In genomic region chr17:13599168-13599577, GRCh38 we compare ENCODE assay signal across 20 cellular contexts. TPM values are rescaled to one million over a fixed set of nuclear protein-coding genes. Genes with fewer than 3 reads are reported as not detected.
DNase-seq lines count a peak whose midpoint lies in the region; ATAC-seq, FAIRE-seq and TF ChIP-seq lines count a peak whose summit lies in the region.
"Had no signal": no experiment of that assay in that cellular context is flagged by ENCODE, and none has a peak within 500 bp of the region (broad histone marks: within the 10 kb centered on the region; RNA-seq: fewer than 3 reads in every experiment).

No MANE protein-coding gene starts in this region.

- POLR2A ChIA-PET in K562 (lab: Yijun Ruan, JAX) = interaction anchor here (1.2 kb wide), 1 partner anchor 581 kb away, joined by 3 read pairs; the partner anchor contains the start of gene ELAC2

- H3K14ac ChIP-seq in mesenchymal stem cell (ENCODE audit: low read length in 2 of 2) = no peak overlapping the region

- H2AFZ ChIP-seq in K562 (ENCODE audit: low read depth, low read length) (no peak overlapping the region), mesenchymal stem cell (ENCODE audit: low read depth, low read length) (no peak overlapping the region)

- H3K36me3 ChIP-seq in HUES48 (ENCODE audit: control insufficient read depth, insufficient read depth, low read length) (no peaks in the 10 kb centered on the region), K562 (ENCODE audit: control insufficient read depth, insufficient read depth, low read length) (peaks cover 4% of the 10 kb centered on the region; the same call in 1 of the 3 replicates), mesenchymal stem cell (ENCODE audit: control insufficient read depth in 1 of 2, insufficient read depth in 2 of 2, low read depth in 1 of 2, low read length in 2 of 2) (peaks cover 0 to 3% of the 10 kb centered on the region in 2 experiments), spleen (no peaks in the 10 kb centered on the region)
- H3K36me3 ChIP-seq: HAP-1, neutrophil, sigmoid colon, suprapubic skin had no signal

- FAIRE-seq in K562 (lab: Jason Lieb, UNC) = no peak
- FAIRE-seq: endometrium had no signal

- no peak overlapping the region for H3K9ac ChIP-seq in HUES48 (ENCODE audit: low read depth, low read length)
- peak overlapping the region in 1 of 2 experiments; percentile 75; a peak in 2 of 4 replicates for H3K9ac ChIP-seq in K562 (ENCODE audit: insufficient read depth in 1 of 2, low read depth in 2 of 2, low read length in 2 of 2)
- peak overlapping the region; percentile 91 for H3K9ac ChIP-seq in mesenchymal stem cell (ENCODE audit: low read length)

- no peak overlapping the region for H2BK5ac ChIP-seq in mesenchymal stem cell (ENCODE audit: low read depth, low read length, poor library complexity, severe bottlenecking)

- no peak overlapping the region for H4K91ac ChIP-seq in mesenchymal stem cell (ENCODE audit: low read length)

- intact Hi-C loops in K562 (cut with micrococcal nuclease) (loop anchor here (5.0 kb wide), 2 partner anchors 87 to 708 kb away; no protein-coding TSS in a partner anchor), spleen (cut with DNase I; ENCODE audit: low total_unique reads) (loop anchor here (5.0 kb wide), 1 partner anchor 703 kb away; the partner anchor contains the start of gene HS3ST3B1), dorsolateral prefrontal cortex (cut with DNase I) (loop anchor here (5.0 to 10.0 kb wide), 3 partner anchors 264 to 1573 kb away; no protein-coding TSS in a partner anchor)

- no peaks in the 10 kb centered on the region for H3K79me1 ChIP-seq in mesenchymal stem cell (replicated peaks; ENCODE audit: low read length, poor library complexity, severe bottlenecking)

- WGBS in K562 (ENCODE audit: insufficient coverage, low coverage, missing lambda C conversion rate) = 0% methylated on average over 1 of the region's 1 CpG
- no CpG with 5 or more reads among the region's 1 CpG for WGBS in mesenchymal stem cell
- 57 to 90% (median 63%) methylated on average over 1 of the region's 1 CpG for WGBS in spleen, 5 donors

- H2BK12ac ChIP-seq in mesenchymal stem cell (ENCODE audit: low read length in 2 of 2) = no peak overlapping the region

- no peak for DNase-seq in K562 (ENCODE audit: extremely low read depth in 1 of 4, low spot score in 3 of 4)
- no peak for DNase-seq in mesenchymal stem cell
- DNase-seq in spleen = no peak
- no peak for DNase-seq in HT-29 (ENCODE audit: low spot score)
- DNase-seq in iPS-NIHi7 (ENCODE audit: extremely low spot score) = no peak
- DNase-seq in dorsolateral prefrontal cortex = no peak
- DNase-seq: activated CD4-positive, alpha-beta T cell treated with anti-CD3 and anti-CD28 coated beads, Interleukin-2, amount 10 ng/mL, durations not matched to agents 7 days and 5 days; activated T-cell treated with anti-CD3 and anti-CD28 coated beads, Interleukin-2, amount 50 U/mL, for 48 hours; C1 segment of cervical spinal cord; glutamatergic neuron; islet precursor cell; NCI-H2029; sigmoid colon; stimulated activated CD4-positive, alpha-beta T cell treated with anti-CD3 and anti-CD28 coated beads, Interleukin-4, amount 100 ng/mL, for 24 hours; stimulated activated CD8-positive, alpha-beta memory T cell treated with anti-CD3 and anti-CD28 coated beads, Interleukin-4, amount 100 ng/mL, for 48 hours had no signal

- H2BK120ac ChIP-seq in mesenchymal stem cell (ENCODE audit: low read depth, low read length) = no peak overlapping the region

- H4K20me1 ChIP-seq in K562 (replicated peaks; ENCODE audit: control insufficient read depth, insufficient read depth, low read length) = no peaks in the 10 kb centered on the region

- no peaks in the 10 kb centered on the region for H3K9me1 ChIP-seq in K562 (ENCODE audit: control insufficient read depth, insufficient read depth, low read length)

- no TSS peak for BruUV-seq in K562 (replicated peaks; lab: Mats Ljungman, UMichigan)

- in situ Hi-C loops in K562 (cut with MboI) = no loop called here

- no peak overlapping the region for H3K18ac ChIP-seq in mesenchymal stem cell (ENCODE audit: low read depth in 1 of 2, low read length in 2 of 2)

- no peak overlapping the region for H4K8ac ChIP-seq in mesenchymal stem cell (ENCODE audit: low read length)

- H3K4me2 ChIP-seq in K562 (ENCODE audit: insufficient read depth, low read length) = peak overlapping the region; percentile 57; the same call in 1 of the 2 replicates
- H3K4me2 ChIP-seq in mesenchymal stem cell (ENCODE audit: low read length, poor library complexity, severe bottlenecking) = no peak overlapping the region

- no peak overlapping the region for H2AK5ac ChIP-seq in mesenchymal stem cell (ENCODE audit: low read length, severe bottlenecking)

- no peak overlapping the region for H2BK15ac ChIP-seq in mesenchymal stem cell (ENCODE audit: low read depth, poor library complexity, severe bottlenecking)

- peak overlapping the region; percentile 72; the same call in 1 of the 2 replicates for H3K4me3 ChIP-seq in HUES48 (ENCODE audit: low read depth, low read length)
- peak overlapping the region; percentile 58 for H3K4me3 ChIP-seq in K562
- H3K4me3 ChIP-seq in mesenchymal stem cell (ENCODE audit: insufficient read depth in 1 of 2, low read depth in 1 of 2, low read length in 2 of 2) = peak overlapping the region in 1 of 2 experiments; percentile 93
- H3K4me3 ChIP-seq in spleen = peak overlapping the region in 4 of 8 donors; percentile 44 to 73 (median 54)
- H3K4me3 ChIP-seq in dorsolateral prefrontal cortex = peak overlapping the region in 1 of 59 donors; percentile 52
- H3K4me3 ChIP-seq: HAP-1, suprapubic skin had no signal

- H3K27me3 ChIP-seq in HUES48 (ENCODE audit: control insufficient read depth, insufficient read depth, low read length) = peaks cover 23% of the 10 kb centered on the region
- H3K27me3 ChIP-seq in K562 (ENCODE audit: control insufficient read depth in 2 of 2, insufficient read depth in 2 of 2, low read length in 2 of 2) = no peaks in the 10 kb centered on the region
- H3K27me3 ChIP-seq in mesenchymal stem cell (ENCODE audit: control insufficient read depth in 1 of 2, insufficient read depth in 1 of 2, low read length in 2 of 2) = peaks cover 0 to 20% of the 10 kb centered on the region in 2 experiments
- H3K27me3 ChIP-seq in spleen (replicated peaks in 1 of 7) = peaks cover 0 to 56% (median 28%) of the 10 kb centered on the region in 7 donors
- H3K27me3 ChIP-seq in dorsolateral prefrontal cortex = peaks cover 3 to 75% (median 45%) of the 10 kb centered on the region in 45 donors

- no peak overlapping the region for H3K23ac ChIP-seq in mesenchymal stem cell (ENCODE audit: low read length in 2 of 2)

- H3K4me1 ChIP-seq in HUES48 (ENCODE audit: control insufficient read depth, insufficient read depth, low read length) (peaks cover 19% of the 10 kb centered on the region), K562 (replicated peaks in 1 of 2; ENCODE audit: control insufficient read depth in 2 of 2, insufficient read depth in 2 of 2, low read length in 2 of 2) (peaks cover 19 to 22% of the 10 kb centered on the region in 2 experiments; a peak in 4 of 5 replicates), mesenchymal stem cell (ENCODE audit: control insufficient read depth, insufficient read depth, low read depth, low read length) (peaks cover 21% of the 10 kb centered on the region), spleen (peaks cover 6 to 63% (median 35%) of the 10 kb centered on the region in 6 donors)
- H3K4me1 ChIP-seq: HAP-1 had no signal

- no peak for TF ChIP-seq RAD21 in K562 (CRISPR knock-in tag; conservative IDR thresholded peaks at IDR 0.05 in 1 of 2, IDR thresholded peaks at IDR 0.05 in 1 of 2)

- TF ChIP-seq POLR2A in K562 (conservative IDR thresholded peaks at IDR 0.05) = no peak
- no peak for TF ChIP-seq POLR2A in spleen (IDR thresholded peaks at IDR 0.05)

- no peaks in the 10 kb centered on the region for H3K9me3 ChIP-seq in HUES48 (ENCODE audit: control insufficient read depth, insufficient read depth, low read length)
- H3K9me3 ChIP-seq in K562 (replicated peaks; ENCODE audit: control insufficient read depth, insufficient read depth, low read depth, low read length) = no peaks in the 10 kb centered on the region
- no peaks in the 10 kb centered on the region for H3K9me3 ChIP-seq in mesenchymal stem cell (ENCODE audit: control insufficient read depth, low read length)
- no peaks in the 10 kb centered on the region for H3K9me3 ChIP-seq in spleen
- H3K9me3 ChIP-seq: HAP-1, neutrophil, sigmoid colon, suprapubic skin had no signal

- H3K27ac ChIP-seq in HUES48 (ENCODE audit: low read depth, low read length) (no peak overlapping the region), K562 (ENCODE audit: extremely low read depth, low read depth, low read length) (peak overlapping the region; percentile 50; the same call in 2 of the 3 replicates), mesenchymal stem cell (ENCODE audit: low read length, poor library complexity, severe bottlenecking) (no peak overlapping the region), spleen (peak overlapping the region in 6 of 8 donors; percentile 35 to 87 (median 84)), dorsolateral prefrontal cortex (peak overlapping the region in 1 of 59 donors; percentile 4)
- H3K27ac ChIP-seq: neutrophil, suprapubic skin had no signal

- no peak for TF ChIP-seq EP300 in K562 (IDR thresholded peaks at IDR 0.05; ENCODE audit: low read length)

- TF ChIP-seq CTCF in K562 (IDR thresholded peaks at IDR 0.05 in 2 of 3, conservative IDR thresholded peaks at IDR 0.05 in 1 of 3; ENCODE audit: insufficient read depth in 2 of 3, low read depth in 1 of 3, low read length in 3 of 3) (no peak), spleen (IDR thresholded peaks at IDR 0.05 in 8 of 11, conservative IDR thresholded peaks at IDR 0.05 in 3 of 11) (no peak), dorsolateral prefrontal cortex (IDR thresholded peaks at IDR 0.05 in 54 of 56, conservative IDR thresholded peaks at IDR 0.05 in 2 of 56; ENCODE audit: low read depth in 1 of 56, partially characterized antibody in 56 of 56) (no peak)

- CTCF ChIA-PET in K562 (lab: Yijun Ruan, JAX; ENCODE audit: low intra/inter-chr PET ratio) = interaction anchor here (0.6 kb wide), 2 partner anchors 105 to 484 kb away, joined by 3 to 4 read pairs; no protein-coding TSS in a partner anchor

- no peak overlapping the region for H3K4ac ChIP-seq in mesenchymal stem cell (ENCODE audit: low read depth in 1 of 2, low read length in 2 of 2)

- H3K79me2 ChIP-seq in K562 (ENCODE audit: control insufficient read depth, insufficient read depth, low read length) = peaks cover 73% of the 10 kb centered on the region

- ATAC-seq in K562 = no peak

RNA-seq across cellular contexts. Expression of gene HS3ST3A1, which starts 2.6 kb away (rescaled TPM):
- 3.4 and 11.5 TPM in 2 replicates for total RNA-seq in K562 (2011; cell fraction: chromatin; rRNA removed; ENCODE audit: low replicate concordance)
- 17.2 and 19.7 TPM in 2 replicates for total RNA-seq in K562 (2011; cell fraction: nucleolus; rRNA removed)
- total RNA-seq in K562 (2011; cell fraction: nucleoplasm; rRNA removed) = 7.4 and 8.5 TPM in 2 replicates
- total RNA-seq in K562 (2014; rRNA removed) = 14.8 and 18.5 TPM in 2 replicates
- total RNA-seq in K562 (2014; rRNA removed; fragmentation: Illumina TruSeq; extraction: Trizol) = 1.2 and 1.5 TPM in 2 replicates
- total RNA-seq in K562 (2015; rRNA removed; fragmentation: Illumina TruSeq; extraction: Trizol) = 8.0 and 8.1 TPM in 2 replicates
- 11.7 and 12.0 TPM in 2 replicates for total RNA-seq in K562 (2021)
- 2.3 TPM in 2 replicates for polyA plus RNA-seq in K562 (2011; rRNA removed)
- 5.0 and 13.1 TPM in 2 replicates for polyA plus RNA-seq in K562 (2011; cell fraction: cytosol; rRNA removed)
- polyA plus RNA-seq in K562 (2011; cell fraction: nucleus; rRNA removed) = 2.2 and 4.5 TPM in 2 replicates
- polyA plus RNA-seq in K562 (2012) = 5.5 and 6.8 TPM in 2 replicates
- polyA plus RNA-seq in K562 (2014; fragmentation: Illumina TruSeq; extraction: Trizol) = 1.7 and 9.6 TPM in 2 replicates
- polyA plus RNA-seq in K562 (2014; fragmentation: Nextera tagmentation; extraction: Ambion mirVana) = under 1 TPM; 0.25 to 0.39 TPM
- polyA plus RNA-seq in K562 (2014; rRNA removed) = 6.6 and 9.1 TPM in 2 replicates
- 0.33 and 1.4 TPM in 2 replicates for polyA minus RNA-seq in K562 (2011; rRNA and poly(A)+ RNA removed)
- 11.8 and 18.3 TPM in 2 replicates for polyA minus RNA-seq in K562 (2011; cell fraction: cytosol; rRNA and poly(A)+ RNA removed)
- 10.0 and 15.2 TPM in 2 replicates for polyA minus RNA-seq in K562 (2011; cell fraction: nucleus; rRNA and poly(A)+ RNA removed)
- polyA plus RNA-seq in mesenchymal stem cell (2013, experiment 1 of 2) = 11.7 TPM
- 10.4 TPM for polyA plus RNA-seq in mesenchymal stem cell (2013, experiment 2 of 2)
- 10 to 100 TPM; 14.2 to 25.9 (median 17.3) TPM for total RNA-seq in spleen
- polyA plus RNA-seq in spleen = 1 to 10 TPM; 1.9 to 5.1 (median 2.9) TPM
- total RNA-seq in HT-29 (2014; rRNA removed; shearing (Covaris generic)) = not detected in 2 replicates
- total RNA-seq in dorsolateral prefrontal cortex = 1 to 10 TPM in 37 of 120 experiments, under 1 TPM in 70, not detected in 13; 0.21 to 3.5 (median 0.80) TPM

Comparison
In these comparisons a context has a peak if more than half of its experiments do, and no peak if none do; other contexts are left out.
1. H3K27ac ChIP-seq: peak in K562 (single experiment) and spleen (6 of 8); none in HUES48 (single experiment) and mesenchymal stem cell (single experiment).